8 cellular contexts compared by ENCODE assay signal in the genomic region with DNA sequence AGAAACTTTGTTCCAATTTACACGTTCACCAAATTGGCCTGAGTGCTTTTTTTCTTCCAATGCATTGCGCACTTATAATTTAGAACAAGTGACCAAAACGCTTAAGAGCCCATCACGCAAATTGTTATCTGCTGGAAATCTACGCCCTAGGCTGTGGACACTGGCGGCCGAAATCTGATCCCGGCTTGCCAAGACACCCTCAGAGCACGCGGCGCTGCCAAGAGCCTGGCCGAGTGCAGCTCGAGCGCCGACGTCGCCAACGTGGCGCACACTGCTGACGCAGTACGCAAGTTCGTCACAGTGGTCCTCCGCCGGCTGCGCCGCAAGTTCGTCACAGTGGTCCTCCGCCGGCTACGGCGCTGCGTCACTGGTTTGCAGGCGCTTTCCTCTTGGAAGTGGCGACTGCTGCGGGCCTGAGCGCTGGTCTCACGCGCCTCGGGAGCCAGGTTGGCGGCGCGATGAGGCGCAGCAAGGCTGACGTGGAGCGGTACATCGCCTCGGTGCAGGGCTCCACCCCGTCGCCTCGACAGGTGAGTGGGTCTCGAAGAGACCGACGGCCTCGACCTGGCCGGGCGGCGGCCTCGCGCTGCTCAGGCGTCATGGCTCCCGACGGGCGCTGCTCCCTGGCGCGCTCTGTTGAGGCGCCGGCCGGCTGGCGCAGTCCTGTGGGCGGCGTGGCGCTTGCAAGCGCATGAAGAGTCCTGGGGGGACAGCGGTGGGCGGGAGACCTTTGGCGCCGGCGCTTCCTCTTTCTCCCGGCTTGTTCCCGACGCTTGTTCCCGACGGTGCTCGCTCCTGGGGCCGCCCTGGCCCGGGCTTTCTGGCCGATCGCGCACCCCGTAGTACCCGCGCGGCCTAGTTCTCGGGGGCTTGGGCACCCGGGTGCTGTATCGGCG. TPM values are rescaled to one million over a fixed set of nuclear protein-coding genes. Genes with fewer than 3 reads are reported as not detected.
DNase-seq lines count a peak whose midpoint lies in the region; ATAC-seq and TF ChIP-seq lines count a peak whose summit lies in the region.

Gene RANBP2 (plus strand): TSS at position 334 of the 896 bp plus-strand sequence. CDS start 125 bp downstream, at position 459.

- peak within 1 kb of the TSS; percentile 90 to 98 (median 97) for H3K9ac ChIP-seq in skeletal muscle tissue (ENCODE audit: low read depth in 1 of 3, low read length in 3 of 3)

- H3K36me3 ChIP-seq in WERI-Rb-1 = 0 out of 2 replicates have a peak, but pooled peaks cover 2% of the 10 kb centered on the region
- no peaks in the 10 kb centered on the region for H3K36me3 ChIP-seq in breast epithelium
- H3K36me3 ChIP-seq in skeletal muscle tissue (ENCODE audit: control insufficient read depth in 3 of 3, insufficient read depth in 3 of 3, low read length in 3 of 3) = no peaks in the 10 kb centered on the region

- H3K27me3 ChIP-seq in WERI-Rb-1 (ENCODE audit: insufficient read depth, low read depth, severe bottlenecking) (no peaks in the 10 kb centered on the region), breast epithelium (no peaks in the 10 kb centered on the region), skeletal muscle tissue (ENCODE audit: control insufficient read depth in 3 of 3, insufficient read depth in 3 of 3, low read length in 3 of 3) (no peaks in the 10 kb centered on the region)

- ATAC-seq in GM18909 (IDR thresholded peaks at IDR 0.05; ENCODE audit: poor library complexity, unreplicated experiment) = peak; percentile 99
- ATAC-seq in HG03159 (IDR thresholded peaks at IDR 0.05; ENCODE audit: unreplicated experiment) = peak; percentile 95

- peak; percentile 97 for TF ChIP-seq POLR2A in breast epithelium (IDR thresholded peaks at IDR 0.05)

- H3K27ac ChIP-seq in WERI-Rb-1 (peak within 1 kb of the TSS; percentile 96), breast epithelium (peak within 1 kb of the TSS; percentile 98 to 99), skeletal muscle tissue (ENCODE audit: low read depth, low read length) (peak within 1 kb of the TSS; percentile 96)

- H3K4me3 ChIP-seq in WERI-Rb-1 (ENCODE audit: low read depth, low read length) (peak within 1 kb of the TSS; percentile 67), breast epithelium (peak within 1 kb of the TSS; percentile 76 to 97 (median 87)), iPS-18c (ENCODE audit: insufficient read depth, low read depth, low read length) (peak within 1 kb of the TSS; percentile 71), skeletal muscle tissue (ENCODE audit: low read length in 3 of 3) (peak within 1 kb of the TSS; percentile 91 to 95 (median 92))

- no peak for TF ChIP-seq CTCF in WERI-Rb-1 (IDR thresholded peaks at IDR 0.05; ENCODE audit: low read depth, low read length)
- peak in 2 of 3 donors; percentile 10 to 44 for TF ChIP-seq CTCF in breast epithelium (IDR thresholded peaks at IDR 0.05)

- H3K4me1 ChIP-seq in breast epithelium (no peaks in the 10 kb centered on the region), skeletal muscle tissue (ENCODE audit: control insufficient read depth in 3 of 3, insufficient read depth in 3 of 3, low read length in 3 of 3) (peaks cover 0 to 5% (median 0%) of the 10 kb centered on the region in 3 donors)

- DNase-seq in AG08395 (ENCODE audit: low spot score) = peak; percentile 92
- peak; percentile 98 for DNase-seq in NCI-H2227 (lab: John Stamatoyannopoulos, UW; ENCODE audit: unreplicated experiment)
- DNase-seq in WERI-Rb-1 = peak; percentile 95
- DNase-seq in breast epithelium (ENCODE audit: low spot score in 2 of 2) = peak; percentile 88 to 93

- H3K9me3 ChIP-seq in WERI-Rb-1 (ENCODE audit: severe bottlenecking) (no peaks in the 10 kb centered on the region), breast epithelium (no peaks in the 10 kb centered on the region), iPS-18c (ENCODE audit: control insufficient read depth, insufficient read depth, low read length) (no peaks in the 10 kb centered on the region), skeletal muscle tissue (ENCODE audit: control insufficient read depth in 3 of 3, low read length in 3 of 3) (no peaks in the 10 kb centered on the region)

- intact Hi-C loops in breast epithelium (cut with DNase I; ENCODE audit: low total_unique reads) = no loop called here

RNA-seq across cellular contexts. Expression of gene RANBP2, which starts in this region (rescaled TPM):
- 100 to 1,000 TPM in 1 of 3 donors, 10 to 100 TPM in 2; 78.1 to 131 (median 91.1) TPM for total RNA-seq in breast epithelium
- total RNA-seq in skeletal muscle tissue = 58.5 TPM

Comparison
In these comparisons a context has a peak if more than half of its experiments do, and no peak if none do; other contexts are left out.
1. Peak in every context shown above with its lines: DNase-seq, ATAC-seq, H3K4me3 ChIP-seq and H3K27ac ChIP-seq.